Comparison of ENCODE assay signal across 1 cellular context in the genomic region with DNA sequence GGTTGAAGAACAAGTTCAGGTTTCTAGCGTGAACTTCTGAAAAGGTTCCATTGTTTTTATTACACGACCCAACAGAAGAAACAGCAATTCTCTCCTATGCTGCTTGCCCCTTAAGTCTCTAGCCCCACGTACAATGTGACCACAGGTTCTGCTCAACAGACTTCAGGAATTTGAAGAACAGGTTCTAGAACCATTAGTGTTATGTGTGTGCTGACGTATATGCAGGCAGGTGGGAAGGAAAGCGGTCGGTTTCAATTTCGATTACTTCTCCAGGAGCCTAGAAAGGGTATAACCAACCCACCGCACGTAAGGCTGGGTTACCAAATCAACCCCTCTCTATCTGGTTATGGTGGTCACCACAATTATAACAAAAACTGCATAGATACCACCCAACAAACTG.
TF ChIP-seq lines count a peak whose summit lies in the region.

No MANE protein-coding gene starts in this region.

TF ChIP-seq in endothelial cell of umbilical vein, 7 proteins besides CTCF, POLR2A, EP300 and RAD21:
- TF ChIP-seq EZH2 (IDR thresholded peaks at IDR 0.05; ENCODE audit: borderline replicate concordance, low read depth, low read length, severe bottlenecking) = no peak
- TF ChIP-seq MYC (IDR thresholded peaks at IDR 0.05; ENCODE audit: low read depth, low read length) = no peak
- no peak for TF ChIP-seq GATA2 (IDR thresholded peaks at IDR 0.05; ENCODE audit: insufficient read depth, insufficient read length, low read depth, low read length)
- TF ChIP-seq FOS (IDR thresholded peaks at IDR 0.05; ENCODE audit: borderline replicate concordance, insufficient read depth, low read length) = no peak
- TF ChIP-seq POLR2AphosphoS5 (IDR thresholded peaks at IDR 0.05; ENCODE audit: insufficient read depth, low read depth, low read length) = no peak
- TF ChIP-seq JUN (IDR thresholded peaks at IDR 0.05; ENCODE audit: borderline replicate concordance, insufficient read depth, insufficient read length, low read depth) = no peak
- TF ChIP-seq, protein P1, sequence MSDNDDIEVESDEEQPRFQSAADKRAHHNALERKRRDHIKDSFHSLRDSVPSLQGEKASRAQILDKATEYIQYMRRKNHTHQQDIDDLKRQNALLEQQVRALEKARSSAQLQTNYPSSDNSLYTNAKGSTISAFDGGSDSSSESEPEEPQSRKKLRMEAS (IDR thresholded peaks at IDR 0.05; ENCODE audit: insufficient read depth, insufficient read length) = no peak
